9 cellular contexts compared by ENCODE assay signal in the genomic region with DNA sequence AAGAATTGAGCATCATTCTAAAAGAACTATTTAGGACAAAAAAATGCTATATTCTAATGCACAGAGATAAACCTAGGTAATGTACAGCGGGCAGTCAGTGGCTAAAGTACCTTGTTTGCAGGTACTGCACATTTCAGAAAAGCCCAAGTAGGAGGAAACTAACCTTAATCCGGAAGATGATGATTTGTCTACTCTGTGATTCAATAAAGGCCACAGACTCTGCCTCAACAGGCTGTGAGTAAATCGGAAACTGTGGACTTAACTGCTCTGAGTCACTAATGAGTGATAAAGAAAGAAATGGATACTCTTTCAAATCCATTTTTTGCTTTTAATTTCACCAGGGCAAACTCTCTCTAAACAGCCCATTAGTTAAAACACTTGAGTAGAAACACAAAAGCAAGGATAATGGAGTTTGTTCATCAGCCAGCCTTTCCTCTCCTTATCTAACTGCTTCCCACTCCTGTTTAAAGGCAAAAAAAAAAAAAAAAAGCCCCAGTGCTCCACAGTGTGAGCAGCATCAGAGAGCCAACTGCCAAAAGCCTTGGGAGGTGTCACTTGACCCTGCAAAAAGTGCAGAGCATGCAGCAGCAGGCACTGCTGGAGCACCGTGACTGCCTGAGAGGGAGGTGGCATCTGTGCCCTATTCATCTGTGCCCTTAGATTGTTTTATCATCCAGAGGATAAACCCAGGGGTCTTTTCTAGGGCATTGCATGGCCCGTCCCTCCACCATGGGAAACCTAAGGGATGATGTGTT.
DNase-seq lines count a peak whose midpoint lies in the region; ATAC-seq and TF ChIP-seq lines count a peak whose summit lies in the region.
"Had no signal": no experiment of that assay in that cellular context is flagged by ENCODE, and none has a peak within 500 bp of the region (broad histone marks: within the 10 kb centered on the region; RNA-seq: fewer than 3 reads in every experiment).

No MANE protein-coding gene starts in this region.

- H3K27ac ChIP-seq in neuronal stem cell (replicated peaks; ENCODE audit: low read length): no peak overlapping the region

- no CpG with 5 or more reads among the region's 5 CpGs for WGBS in neuronal stem cell (ENCODE audit: extremely low coverage in 2 of 2, insufficient read length in 2 of 2, insufficient replicate concordance in 1 of 2), 2 donors

- H3K4me2 ChIP-seq in neuronal stem cell (ENCODE audit: insufficient read depth, low read length, poor library complexity, severe bottlenecking): no peak overlapping the region

- H2AFZ ChIP-seq in neuronal stem cell (ENCODE audit: low read length): no peak overlapping the region

- no peaks in the 10 kb centered on the region for H3K36me3 ChIP-seq in neuronal stem cell (replicated peaks in 1 of 2; ENCODE audit: control insufficient read depth in 2 of 2, insufficient read depth in 2 of 2, low read length in 2 of 2)

- no peak for TF ChIP-seq POLR2A in GM18505 (IDR thresholded peaks at IDR 0.05; ENCODE audit: borderline replicate concordance, extremely low read depth, insufficient read depth, insufficient read length)

- peak; percentile 77 for DNase-seq in M059J (ENCODE audit: low read depth)
- DNase-seq in epithelial cell of esophagus (ENCODE audit: low read depth): peak; percentile 93
- DNase-seq in neuronal stem cell (ENCODE audit: low spot score): no peak
- no peak for DNase-seq in NAMALWA (ENCODE audit: low spot score)
- DNase-seq in KG1 (lab: John Stamatoyannopoulos, UW): no peak
- no peak for DNase-seq in HEK293T (ENCODE audit: extremely low spot score)

- CTCF ChIA-PET in HEK293T (lab: Yijun Ruan, JAX): interaction anchor here (0.6 kb wide), 1 partner anchor 205 kb away, joined by 3 read pairs; no protein-coding TSS in a partner anchor

- H3K4ac ChIP-seq in neuronal stem cell (ENCODE audit: low read length): no peak overlapping the region

- H3K14ac ChIP-seq in neuronal stem cell (ENCODE audit: low read length): no peak overlapping the region

- peak; percentile 90 for ATAC-seq in GM18505 (IDR thresholded peaks at IDR 0.05; ENCODE audit: unreplicated experiment)
- peak; percentile 93 for ATAC-seq in GM21619 (IDR thresholded peaks at IDR 0.05; ENCODE audit: unreplicated experiment)
- ATAC-seq: K562 had no signal

- no peak for TF ChIP-seq CTCF in epithelial cell of esophagus (IDR thresholded peaks at IDR 0.05; ENCODE audit: insufficient read depth, low read depth, low read length, missing control alignments)

- H3K79me1 ChIP-seq in neuronal stem cell (ENCODE audit: low read depth, low read length): no peaks in the 10 kb centered on the region

- no peak overlapping the region for H2BK12ac ChIP-seq in neuronal stem cell (ENCODE audit: low read length)

- POLR2A ChIA-PET in HEK293T (lab: Yijun Ruan, JAX): no interaction called here

- peaks cover 0 to 41% (median 11%) of the 10 kb centered on the region in 3 experiments for H3K27me3 ChIP-seq in neuronal stem cell (ENCODE audit: control insufficient read depth in 3 of 3, insufficient read depth in 3 of 3, low read depth in 1 of 3, low read length in 3 of 3)

- H3K4me3 ChIP-seq in epithelial cell of esophagus (ENCODE audit: low read length) (peak overlapping the region; percentile 5), neuronal stem cell (ENCODE audit: low read length in 2 of 2) (no peak overlapping the region)
- H3K4me3 ChIP-seq: K562 had no signal

- H2BK120ac ChIP-seq in neuronal stem cell (ENCODE audit: low read depth, low read length): no peak overlapping the region

- no peak overlapping the region for H3K23ac ChIP-seq in neuronal stem cell (ENCODE audit: low read depth, low read length, poor library complexity)

- H3K9ac ChIP-seq in neuronal stem cell (ENCODE audit: low read depth, low read length, poor library complexity): no peak overlapping the region

- H2BK5ac ChIP-seq in neuronal stem cell (ENCODE audit: low read length): no peak overlapping the region

- no peak overlapping the region for H3K18ac ChIP-seq in neuronal stem cell (ENCODE audit: low read length)

- no peak overlapping the region for H4K8ac ChIP-seq in neuronal stem cell (ENCODE audit: low read depth, low read length)

- no peak overlapping the region for H4K91ac ChIP-seq in neuronal stem cell (ENCODE audit: low read depth, low read length, poor library complexity)

- H3K4me1 ChIP-seq in neuronal stem cell (ENCODE audit: control insufficient read depth in 2 of 2, insufficient read depth in 1 of 2, low read depth in 1 of 2, low read length in 2 of 2): peaks cover 0 to 18% of the 10 kb centered on the region in 2 donors

- H3K9me3 ChIP-seq in neuronal stem cell (replicated peaks in 1 of 2; ENCODE audit: control insufficient read depth in 2 of 2, insufficient read depth in 1 of 2, low read depth in 1 of 2, low read length in 2 of 2): no peaks in the 10 kb centered on the region

- no peak overlapping the region for H2BK15ac ChIP-seq in neuronal stem cell (ENCODE audit: low read length)

- H2AK5ac ChIP-seq in neuronal stem cell (ENCODE audit: low read depth, low read length): no peak overlapping the region

TF ChIP-seq in HEK293T, 16 proteins besides CTCF, POLR2A, EP300 and RAD21:
- TF ChIP-seq FOXA1 (IDR thresholded peaks at IDR 0.05) (no peak), ARNT (IDR thresholded peaks at IDR 0.05) (no peak), ELF4 (IDR thresholded peaks at IDR 0.05) (no peak), FOXM1 (IDR thresholded peaks at IDR 0.05; ENCODE audit: borderline replicate concordance) (no peak), SUZ12 (IDR thresholded peaks at IDR 0.05) (no peak), SP1 (IDR thresholded peaks at IDR 0.05) (no peak), CTBP1 (IDR thresholded peaks at IDR 0.05; ENCODE audit: borderline replicate concordance) (no peak), HDGF (IDR thresholded peaks at IDR 0.05; ENCODE audit: borderline replicate concordance) (no peak), TARDBP (IDR thresholded peaks at IDR 0.05) (no peak), NFRKB (IDR thresholded peaks at IDR 0.05) (no peak)

Comparison
In these comparisons a context has a peak if more than half of its experiments do, and no peak if none do; other contexts are left out.
1. DNase-seq: peak in M059J (single experiment) and epithelial cell of esophagus (single experiment); none in neuronal stem cell (single experiment), NAMALWA (single experiment), KG1 (single experiment) and HEK293T (single experiment).